ENCODE assay signal across 9 cellular contexts in the genomic region with DNA sequence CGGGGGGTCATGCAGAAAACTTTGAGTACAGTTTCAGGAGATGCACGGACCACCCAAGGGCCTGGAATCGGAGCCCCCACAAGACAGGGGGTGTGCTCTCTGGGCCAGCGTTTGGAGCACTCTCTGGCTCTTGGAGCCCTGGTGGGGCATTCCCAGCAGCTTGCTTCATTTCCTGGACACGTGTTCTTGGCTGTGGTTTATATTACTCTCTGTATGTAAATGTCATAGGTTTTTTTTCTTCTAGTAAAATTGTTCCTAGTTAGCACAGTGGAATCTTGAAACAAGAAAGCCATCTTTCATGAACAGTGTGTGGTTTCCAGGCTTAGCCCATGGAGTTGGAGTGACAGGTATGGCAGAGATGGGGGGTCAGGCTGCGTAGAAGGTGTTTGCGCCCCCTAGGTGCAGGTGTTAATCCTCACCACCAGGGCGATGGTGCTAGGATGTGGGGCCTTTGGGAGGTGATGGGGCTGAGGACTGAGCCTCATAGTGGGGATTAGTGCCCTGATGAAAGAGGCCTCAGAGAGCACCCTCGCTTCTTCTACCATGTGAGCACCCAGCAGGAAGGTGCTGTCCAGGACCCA.
A peak's percentile ranks its signal among the peaks of the same experiment; 100 is the strongest.
DNase-seq lines count a peak whose midpoint lies in the region; ATAC-seq and TF ChIP-seq lines count a peak whose summit lies in the region.
"Had no signal": no experiment of that assay in that cellular context is flagged by ENCODE, and none has a peak within 500 bp of the region (broad histone marks: within the 10 kb centered on the region; RNA-seq: fewer than 3 reads in every experiment).

No MANE protein-coding gene starts in this region.

- no peaks in the 10 kb centered on the region for H3K9me2 ChIP-seq in GM23338 (ENCODE audit: insufficient read depth)

- no peak overlapping the region for H3K27ac Mint-ChIP-seq in GM23338

- H3K27me3 Mint-ChIP-seq in GM23338 (ENCODE audit: insufficient read depth, low read depth, poor library complexity) = peaks cover 23% of the 10 kb centered on the region

- no peak for TF ChIP-seq EP300 in transverse colon (IDR thresholded peaks at IDR 0.05; ENCODE audit: low read depth)

- H3K9me3 ChIP-seq in WERI-Rb-1 (ENCODE audit: severe bottlenecking) (no peaks in the 10 kb centered on the region), transverse colon (no peaks in the 10 kb centered on the region)

- no peaks in the 10 kb centered on the region for H3F3A ChIP-seq in GM23338 (replicated peaks; ENCODE audit: low read depth)

- DNase-seq in BJ (ENCODE audit: low read depth) = peak; percentile 16
- DNase-seq in GM23338 (ENCODE audit: low spot score) = peak; percentile 89
- peak; percentile 19 for DNase-seq in WERI-Rb-1
- peak; percentile 81 for DNase-seq in iPS-NIHi11 (ENCODE audit: low spot score)
- DNase-seq in transverse colon = no peak
- DNase-seq: NCI-H446 had no signal

- H3K79me2 ChIP-seq in GM23338 (replicated peaks; ENCODE audit: insufficient read depth) = no peaks in the 10 kb centered on the region

- H3K36me3 ChIP-seq in BJ (ENCODE audit: control insufficient read depth, insufficient read depth, low read length) (no peaks in the 10 kb centered on the region), GM23338 (ENCODE audit: insufficient read depth) (no peaks in the 10 kb centered on the region), WERI-Rb-1 (no peaks in the 10 kb centered on the region), transverse colon (no peaks in the 10 kb centered on the region)

- no peaks in the 10 kb centered on the region; the same call in 1 of the 2 replicates for H4K20me1 ChIP-seq in GM23338 (replicated peaks; ENCODE audit: insufficient read depth)

- H3K27me3 ChIP-seq in BJ (ENCODE audit: control insufficient read depth, insufficient read depth, low read length) (no peaks in the 10 kb centered on the region; the same call in none of the 2 replicates), GM23338 (ENCODE audit: insufficient read depth) (no peaks in the 10 kb centered on the region), WERI-Rb-1 (ENCODE audit: insufficient read depth, low read depth, severe bottlenecking) (no peaks in the 10 kb centered on the region), transverse colon (peaks cover 20% of the 10 kb centered on the region)

- H3K27ac ChIP-seq in GM23338 (ENCODE audit: low read depth) = no peak overlapping the region
- H3K27ac ChIP-seq in WERI-Rb-1 = no peak overlapping the region
- no peak overlapping the region for H3K27ac ChIP-seq in transverse colon

- in situ Hi-C loops in transverse colon (cut with MboI; ENCODE audit: low pct_ligation_motif_present in 1 of 4, low pct_unique_long_range_greater_than_20kb in 1 of 4, low sequenced_read_pairs in 3 of 4) = no loop called here

- no peak overlapping the region for H2AFZ ChIP-seq in GM23338

- no peak overlapping the region for H3K4me3 Mint-ChIP-seq in GM23338

- H3K4me2 ChIP-seq in GM23338 = no peak overlapping the region

- POLR2A ChIA-PET in BJ (lab: Charles Lee) = no interaction called here

- H3K4me3 ChIP-seq in BJ (ENCODE audit: low read depth, low read length) = no peak overlapping the region
- no peak overlapping the region for H3K4me3 ChIP-seq in GM23338
- H3K4me3 ChIP-seq in WERI-Rb-1 (ENCODE audit: low read depth, low read length) = no peak overlapping the region
- no peak overlapping the region for H3K4me3 ChIP-seq in transverse colon

- no peak for TF ChIP-seq POLR2A in transverse colon (IDR thresholded peaks at IDR 0.05)

- H3K4me1 Mint-ChIP-seq in GM23338 = peaks cover 5% of the 10 kb centered on the region

- 45 to 60% methylated on average over 1 to 8 of the region's 9 CpGs for WGBS in transverse colon (ENCODE audit: low coverage in 1 of 2), 2 donors

- no peaks in the 10 kb centered on the region for H3K4me1 ChIP-seq in GM23338 (ENCODE audit: insufficient read depth)
- no peaks in the 10 kb centered on the region for H3K4me1 ChIP-seq in transverse colon

- peak; percentile 87 for ATAC-seq in GM23338
- ATAC-seq in HG02571 (IDR thresholded peaks at IDR 0.05; ENCODE audit: unreplicated experiment) = no peak
- ATAC-seq in HG03039 (IDR thresholded peaks at IDR 0.05; ENCODE audit: unreplicated experiment) = no peak
- ATAC-seq in GM18511 (IDR thresholded peaks at IDR 0.05; ENCODE audit: unreplicated experiment) = no peak

- peaks cover 3% of the 10 kb centered on the region; the same call in 1 of the 3 replicates for H3K36me3 Mint-ChIP-seq in GM23338 (ENCODE audit: low read depth)

- TF ChIP-seq CTCF in BJ (IDR thresholded peaks at IDR 0.05; ENCODE audit: insufficient read depth, low read depth, low read length) (peak; percentile 44), GM23338 (conservative IDR thresholded peaks at IDR 0.05; ENCODE audit: low read depth in 2 of 2) (peak; percentile 82 to 86), WERI-Rb-1 (IDR thresholded peaks at IDR 0.05; ENCODE audit: low read depth, low read length) (peak; percentile 34), transverse colon (IDR thresholded peaks at IDR 0.05) (no peak)

- intact Hi-C loops in transverse colon (cut with DNase I; ENCODE audit: low total_unique reads) = no loop called here

- CTCF ChIA-PET in BJ (lab: Yijun Ruan, JAX) = interaction anchor here (1.1 kb wide), 1 partner anchor 109 kb away, joined by 3 read pairs; no protein-coding TSS in a partner anchor

- no peaks in the 10 kb centered on the region; the same call in 2 of the 3 replicates for H3K9me3 Mint-ChIP-seq in GM23338

TF ChIP-seq in GM23338, 12 proteins besides CTCF, POLR2A, EP300 and RAD21:
- TF ChIP-seq EZH2phosphoT487 (IDR thresholded peaks at IDR 0.05; ENCODE audit: unreplicated experiment) (no peak), CREB1 (CRISPR knock-in tag; IDR thresholded peaks at IDR 0.05; ENCODE audit: low read depth) (0 out of 2 replicates have a peak, but pooled peaks have one; percentile 7)

Comparison
In these comparisons a context has a peak if more than half of its experiments do, and no peak if none do; other contexts are left out.
1. CTCF ChIP-seq: peak in BJ (single experiment), GM23338 (2 of 2) and WERI-Rb-1 (single experiment); none in transverse colon (0 of 5).